9 cellular contexts compared by ENCODE assay signal in genomic region chr2:174522553-174522952, GRCh38. TPM values are rescaled to one million over a fixed set of nuclear protein-coding genes. Genes with fewer than 3 reads are reported as not detected.
A peak's percentile ranks its signal among the peaks of the same experiment; 100 is the strongest.
DNase-seq lines count a peak whose midpoint lies in the region; TF ChIP-seq lines count a peak whose summit lies in the region.
"Had no signal": no experiment of that assay in that cellular context is flagged by ENCODE, and none has a peak within 500 bp of the region (broad histone marks: within the 10 kb centered on the region; RNA-seq: fewer than 3 reads in every experiment).

No MANE protein-coding gene starts in this region.

- H3K4me1 ChIP-seq in PC-9 (replicated peaks; ENCODE audit: insufficient read depth) = no peaks in the 10 kb centered on the region

- H2AFZ ChIP-seq in PC-9 = no peak overlapping the region

- H3K36me3 ChIP-seq in PC-9 (ENCODE audit: low read depth) = no peaks in the 10 kb centered on the region

- POLR2A ChIA-PET in PC-9 (lab: Charles Lee; ENCODE audit: unreplicated experiment) = interaction anchor here (0.7 kb wide), 1 partner anchor 86 kb away, joined by 3 read pairs; no protein-coding TSS in a partner anchor

- intact Hi-C loops in PC-9 (cut with micrococcal nuclease; ENCODE audit: unreplicated experiment) = loop anchor here (1.0 kb wide), 1 partner anchor 60 kb away; no protein-coding TSS in a partner anchor

- CTCF ChIA-PET in PC-9 (lab: Charles Lee) = no interaction called here

- DNase-seq in DMS53 (lab: John Stamatoyannopoulos, UW) = peak; percentile 42
- DNase-seq in DMS53 treated with DMSO at 0.1 percent for 48 hours (lab: John Stamatoyannopoulos, UW; ENCODE audit: unreplicated experiment) = no peak
- DNase-seq in PC-9 = no peak
- peak; percentile 15 for DNase-seq in fibroblast of villous mesenchyme (ENCODE audit: low read depth)
- peak; percentile 75 for DNase-seq in superior temporal gyrus (ENCODE audit: extremely low spot score)
- no peak for DNase-seq in activated CD4-positive, alpha-beta T cell treated with anti-CD3 and anti-CD28 coated beads for 48 hours
- DNase-seq in NK-92 treated with Interleukin-12 subunit alpha and Interleukin-12 subunit beta, amount 100 ng/mL, for 24 hours (lab: John Stamatoyannopoulos, UW) = no peak
- DNase-seq in 8988T = no peak
- DNase-seq: activated T-cell treated with anti-CD3 and anti-CD28 coated beads, Interleukin-2, amount 50 U/mL, for 48 hours had no signal

- no TSS peak for BruUV-seq in PC-9 (replicated peaks; lab: Mats Ljungman, UMichigan)

- no peaks in the 10 kb centered on the region for H4K20me1 ChIP-seq in PC-9 (ENCODE audit: insufficient read depth)

- H3K9me3 ChIP-seq in PC-9 (ENCODE audit: insufficient read depth, low read depth) = no peaks in the 10 kb centered on the region

- TF ChIP-seq CTCF in PC-9 (conservative IDR thresholded peaks at IDR 0.05) (peak; percentile 59; the same call in 1 of the 2 replicates), fibroblast of villous mesenchyme (IDR thresholded peaks at IDR 0.05; ENCODE audit: insufficient read depth, low read depth, low read length) (peak; percentile 29)

- H3K4me2 ChIP-seq in PC-9 = no peak overlapping the region

- no peaks in the 10 kb centered on the region for H3F3A ChIP-seq in PC-9 (ENCODE audit: insufficient read depth, low read depth)

- no peak overlapping the region for H3K27ac ChIP-seq in PC-9

- 0 out of 2 replicates have a peak, but pooled peaks cover 3% of the 10 kb centered on the region for H3K9me2 ChIP-seq in PC-9 (ENCODE audit: insufficient read depth)

- no peaks in the 10 kb centered on the region for H3K79me2 ChIP-seq in PC-9 (ENCODE audit: low read depth)

- H3K4me3 ChIP-seq in PC-9 = no peak overlapping the region
- no peak overlapping the region for H3K4me3 ChIP-seq in fibroblast of villous mesenchyme (ENCODE audit: low read depth, low read length)

- H3K27me3 ChIP-seq in PC-9 (ENCODE audit: insufficient read depth, low read depth) = peaks cover 73% of the 10 kb centered on the region

RNA-seq across cellular contexts. Expression of gene GPR155, which starts 35.7 kb away (rescaled TPM):
- total RNA-seq in PC-9 (2021) (0.18 and 0.79 TPM in 2 replicates), fibroblast of villous mesenchyme (2.3 and 3.9 TPM in 2 replicates)

Comparison
In these comparisons a context has a peak if more than half of its experiments do, and no peak if none do; other contexts are left out.
1. DNase-seq: peak in DMS53 (single experiment), fibroblast of villous mesenchyme (single experiment) and superior temporal gyrus (single experiment); none in DMS53 treated with DMSO at 0.1 percent for 48 hours (single experiment), PC-9 (0 of 2), activated CD4-positive, alpha-beta T cell treated with anti-CD3 and anti-CD28 coated beads for 48 hours (single experiment), NK-92 treated with Interleukin-12 subunit alpha and Interleukin-12 subunit beta, amount 100 ng/mL, for 24 hours (single experiment) and 8988T (single experiment).